ENCODE assay signal across 1 cellular context in the genomic region with DNA sequence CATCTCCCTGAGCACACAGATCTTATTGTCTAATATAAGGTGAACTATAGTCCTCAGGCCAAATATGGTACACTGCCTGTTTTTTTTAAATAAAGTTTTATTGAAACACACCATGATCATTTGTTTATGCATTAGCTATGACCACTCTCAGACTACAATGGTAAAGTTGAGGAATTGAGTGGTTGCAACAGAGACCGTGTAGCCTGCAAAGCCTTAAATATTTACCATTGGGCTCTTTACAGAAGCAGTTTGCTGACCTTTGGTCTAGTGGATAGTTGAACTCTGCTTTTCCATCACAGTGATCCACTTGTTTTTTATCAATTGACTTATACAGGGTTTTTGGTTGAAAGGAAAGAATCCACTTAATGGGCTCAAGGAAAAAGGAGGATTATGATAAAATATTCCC.
TF ChIP-seq lines count a peak whose summit lies in the region.

No MANE protein-coding gene starts in this region.

TF ChIP-seq in HepG2, 621 proteins besides CTCF, POLR2A, EP300 and RAD21 (continued from another document and continues in another):
- TF ChIP-seq IRF2 (CRISPR knock-in tag; IDR thresholded peaks at IDR 0.05) (0 out of 2 replicates have a peak, but pooled peaks have one; percentile 16), CEBPB (IDR thresholded peaks at IDR 0.05; ENCODE audit: borderline replicate concordance, low read depth, low read length) (peak; percentile 84; the same call in 1 of the 2 replicates), FOXJ3 (CRISPR knock-in tag; IDR thresholded peaks at IDR 0.05; ENCODE audit: borderline replicate concordance) (peak; percentile 88), MYNN (CRISPR knock-in tag; IDR thresholded peaks at IDR 0.05; ENCODE audit: low read depth) (no peak), EHMT2 (IDR thresholded peaks at IDR 0.05; ENCODE audit: borderline replicate concordance, low read depth, low read length) (peak; percentile 95; the same call in 1 of the 2 replicates), TBL1XR1 (IDR thresholded peaks at IDR 0.05; ENCODE audit: borderline replicate concordance, low read length, partially characterized antibody) (peak; percentile 53), ZNF746 (CRISPR knock-in tag; IDR thresholded peaks at IDR 0.05) (no peak), ZFAT (CRISPR knock-in tag; conservative IDR thresholded peaks at IDR 0.05) (no peak), ZMAT3 (CRISPR knock-in tag; conservative IDR thresholded peaks at IDR 0.05) (no peak), TEAD2 (CRISPR knock-in tag; IDR thresholded peaks at IDR 0.05) (no peak), MIXL1 (CRISPR knock-in tag; IDR thresholded peaks at IDR 0.05) (peak; percentile 54; the same call in 1 of the 2 replicates), MEF2D (CRISPR knock-in tag; IDR thresholded peaks at IDR 0.05) (no peak), ZGPAT (CRISPR knock-in tag; IDR thresholded peaks at IDR 0.05) (0 out of 2 replicates have a peak, but pooled peaks have one; percentile 30), NR2C2 (CRISPR knock-in tag; IDR thresholded peaks at IDR 0.05; ENCODE audit: borderline replicate concordance) (0 out of 2 replicates have a peak, but pooled peaks have one; percentile 19), ZBTB40 (IDR thresholded peaks at IDR 0.05) (peak; percentile 99), ZBTB40 (CRISPR knock-in tag; IDR thresholded peaks at IDR 0.05) (peak; percentile 100), KAT8 (CRISPR knock-in tag; IDR thresholded peaks at IDR 0.05) (0 out of 2 replicates have a peak, but pooled peaks have one; percentile 35), MIER3 (CRISPR knock-in tag; IDR thresholded peaks at IDR 0.05; ENCODE audit: borderline replicate concordance) (no peak; the same call in 1 of the 2 replicates), CEBPG (CRISPR knock-in tag; IDR thresholded peaks at IDR 0.05) (peak; percentile 80), RXRB (CRISPR knock-in tag; IDR thresholded peaks at IDR 0.05; ENCODE audit: borderline replicate concordance) (peak; percentile 87), ZNF572 (CRISPR knock-in tag; IDR thresholded peaks at IDR 0.05) (no peak), ZNF546 (CRISPR knock-in tag; conservative IDR thresholded peaks at IDR 0.05) (no peak), CCDC6 (CRISPR knock-in tag; IDR thresholded peaks at IDR 0.05) (no peak), CHD4 (IDR thresholded peaks at IDR 0.05; ENCODE audit: borderline replicate concordance, low read length) (peak; percentile 94), ELF1 (CRISPR knock-in tag; IDR thresholded peaks at IDR 0.05) (no peak), ERF (CRISPR knock-in tag; IDR thresholded peaks at IDR 0.05) (no peak), HDAC6 (IDR thresholded peaks at IDR 0.05; ENCODE audit: low read depth, low read length) (no peak), ASH2L (IDR thresholded peaks at IDR 0.05; ENCODE audit: insufficient read length, low read depth, low read length) (peak; percentile 61), REPIN1 (CRISPR knock-in tag; IDR thresholded peaks at IDR 0.05; ENCODE audit: borderline replicate concordance, low read depth) (no peak), NAIF1 (CRISPR knock-in tag; IDR thresholded peaks at IDR 0.05; ENCODE audit: borderline replicate concordance) (no peak), BRF2 (CRISPR knock-in tag; IDR thresholded peaks at IDR 0.05) (no peak), NCOR1 (IDR thresholded peaks at IDR 0.05; ENCODE audit: borderline replicate concordance, low read length) (peak; percentile 84; the same call in 1 of the 2 replicates), HNF4G (IDR thresholded peaks at IDR 0.05; ENCODE audit: borderline replicate concordance, low read depth, low read length) (peak; percentile 65), HNF4G (CRISPR knock-in tag; IDR thresholded peaks at IDR 0.05; ENCODE audit: borderline replicate concordance, low read depth) (peak; percentile 25; the same call in 1 of the 2 replicates), FLYWCH1 (CRISPR knock-in tag; IDR thresholded peaks at IDR 0.05) (no peak), SMC3 (IDR thresholded peaks at IDR 0.05; ENCODE audit: low read length) (0 out of 2 replicates have a peak, but pooled peaks have one; percentile 2), E2F1 (CRISPR knock-in tag; IDR thresholded peaks at IDR 0.05) (no peak), PHF21A (CRISPR knock-in tag; IDR thresholded peaks at IDR 0.05) (peak; percentile 57), MTA3 (CRISPR knock-in tag; IDR thresholded peaks at IDR 0.05) (no peak), ZNF205 (CRISPR knock-in tag; IDR thresholded peaks at IDR 0.05) (0 out of 2 replicates have a peak, but pooled peaks have one; percentile 23), SP1 (IDR thresholded peaks at IDR 0.05) (no peak), SP1 (CRISPR knock-in tag; IDR thresholded peaks at IDR 0.05) (no peak), PPARG (CRISPR knock-in tag; conservative IDR thresholded peaks at IDR 0.05) (peak; percentile 95), U2AF2 (IDR thresholded peaks at IDR 0.05; ENCODE audit: low read depth, low read length) (no peak), ATF2 (CRISPR knock-in tag; IDR thresholded peaks at IDR 0.05) (peak; percentile 33; the same call in 1 of the 2 replicates)
- TF ChIP-seq, protein P1, sequence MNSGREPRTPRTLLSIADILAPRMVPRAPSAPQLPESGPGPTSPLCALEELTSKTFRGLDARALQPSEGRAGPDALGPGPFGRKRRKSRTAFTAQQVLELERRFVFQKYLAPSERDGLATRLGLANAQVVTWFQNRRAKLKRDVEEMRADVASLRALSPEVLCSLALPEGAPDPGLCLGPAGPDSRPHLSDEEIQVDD (CRISPR knock-in tag; IDR thresholded peaks at IDR 0.05; ENCODE audit: borderline replicate concordance) = no peak
- TF ChIP-seq, protein P2, sequence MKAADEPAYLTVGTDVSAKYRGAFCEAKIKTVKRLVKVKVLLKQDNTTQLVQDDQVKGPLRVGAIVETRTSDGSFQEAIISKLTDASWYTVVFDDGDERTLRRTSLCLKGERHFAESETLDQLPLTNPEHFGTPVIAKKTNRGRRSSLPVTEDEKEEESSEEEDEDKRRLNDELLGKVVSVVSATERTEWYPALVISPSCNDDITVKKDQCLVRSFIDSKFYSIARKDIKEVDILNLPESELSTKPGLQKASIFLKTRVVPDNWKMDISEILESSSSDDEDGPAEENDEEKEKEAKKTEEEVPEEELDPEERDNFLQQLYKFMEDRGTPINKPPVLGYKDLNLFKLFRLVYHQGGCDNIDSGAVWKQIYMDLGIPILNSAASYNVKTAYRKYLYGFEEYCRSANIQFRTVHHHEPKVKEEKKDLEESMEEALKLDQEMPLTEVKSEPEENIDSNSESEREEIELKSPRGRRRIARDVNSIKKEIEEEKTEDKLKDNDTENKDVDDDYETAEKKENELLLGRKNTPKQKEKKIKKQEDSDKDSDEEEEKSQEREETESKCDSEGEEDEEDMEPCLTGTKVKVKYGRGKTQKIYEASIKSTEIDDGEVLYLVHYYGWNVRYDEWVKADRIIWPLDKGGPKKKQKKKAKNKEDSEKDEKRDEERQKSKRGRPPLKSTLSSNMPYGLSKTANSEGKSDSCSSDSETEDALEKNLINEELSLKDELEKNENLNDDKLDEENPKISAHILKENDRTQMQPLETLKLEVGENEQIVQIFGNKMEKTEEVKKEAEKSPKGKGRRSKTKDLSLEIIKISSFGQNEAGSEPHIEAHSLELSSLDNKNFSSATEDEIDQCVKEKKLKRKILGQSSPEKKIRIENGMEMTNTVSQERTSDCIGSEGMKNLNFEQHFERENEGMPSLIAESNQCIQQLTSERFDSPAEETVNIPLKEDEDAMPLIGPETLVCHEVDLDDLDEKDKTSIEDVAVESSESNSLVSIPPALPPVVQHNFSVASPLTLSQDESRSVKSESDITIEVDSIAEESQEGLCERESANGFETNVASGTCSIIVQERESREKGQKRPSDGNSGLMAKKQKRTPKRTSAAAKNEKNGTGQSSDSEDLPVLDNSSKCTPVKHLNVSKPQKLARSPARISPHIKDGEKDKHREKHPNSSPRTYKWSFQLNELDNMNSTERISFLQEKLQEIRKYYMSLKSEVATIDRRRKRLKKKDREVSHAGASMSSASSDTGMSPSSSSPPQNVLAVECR (CRISPR knock-in tag; IDR thresholded peaks at IDR 0.05; ENCODE audit: borderline replicate concordance) = no peak
